Comparison of ENCODE assay signal across 9 cellular contexts in genomic region chr9:17005085-17005484, GRCh38.
DNase-seq lines count a peak whose midpoint lies in the region; ATAC-seq and TF ChIP-seq lines count a peak whose summit lies in the region.
"Had no signal": no experiment of that assay in that cellular context is flagged by ENCODE, and none has a peak within 500 bp of the region (broad histone marks: within the 10 kb centered on the region; RNA-seq: fewer than 3 reads in every experiment).

No MANE protein-coding gene starts in this region.

- intact Hi-C loops in left colon (cut with DNase I, micrococcal nuclease) = no loop called here
- intact Hi-C loops in vagina (cut with DNase I) = no loop called here

- TF ChIP-seq CTCF in brain microvascular endothelial cell (IDR thresholded peaks at IDR 0.05; ENCODE audit: low read depth, low read length, missing control alignments) (no peak), vagina (IDR thresholded peaks at IDR 0.05) (no peak)

- no peaks in the 10 kb centered on the region for H3K27me3 ChIP-seq in brain microvascular endothelial cell (replicated peaks)
- no peaks in the 10 kb centered on the region for H3K27me3 ChIP-seq in vagina

- peak overlapping the region; percentile 34 for H3K4me3 ChIP-seq in brain microvascular endothelial cell (ENCODE audit: low read depth, low read length)
- H3K4me3 ChIP-seq in vagina = peak overlapping the region in 1 of 2 donors; percentile 16

- DNase-seq in NCI-H510A treated with DMSO at 0.1 percent for 48 hours (lab: John Stamatoyannopoulos, UW) = peak; percentile 1
- DNase-seq in NCI-H510A (lab: John Stamatoyannopoulos, UW) = no peak
- peak; percentile 72 for DNase-seq in brain microvascular endothelial cell
- DNase-seq in left colon = peak; percentile 44 to 58
- DNase-seq in vagina (ENCODE audit: extremely low spot score in 2 of 2) = no peak
- no peak for DNase-seq in activated CD4-positive, alpha-beta T cell treated with anti-CD3 and anti-CD28 coated beads for 48 hours
- DNase-seq: activated T-cell treated with anti-CD3 and anti-CD28 coated beads, Interleukin-2, amount 50 U/mL, for 24 hours had no signal

- H3K27ac ChIP-seq in brain microvascular endothelial cell (peak overlapping the region; percentile 38), vagina (peak overlapping the region; percentile 33)

- in situ Hi-C loops in brain microvascular endothelial cell (cut with HindIII; ENCODE audit: low pct_ligation_motif_present, low sequenced_read_pairs) = no loop called here

- peak; percentile 97 for ATAC-seq in left colon
- ATAC-seq in SK-N-SH treated with all-trans-retinoic acid at 6 μM for 48 hours = no peak
- no peak for ATAC-seq in GM21619 (IDR thresholded peaks at IDR 0.05; ENCODE audit: unreplicated experiment)

- no peak for TF ChIP-seq POLR2A in vagina (IDR thresholded peaks at IDR 0.05)

- H3K36me3 ChIP-seq in brain microvascular endothelial cell (replicated peaks) (no peaks in the 10 kb centered on the region), vagina (no peaks in the 10 kb centered on the region)

- H3K4me1 ChIP-seq in vagina = no peaks in the 10 kb centered on the region

- no peaks in the 10 kb centered on the region for H3K9me3 ChIP-seq in vagina

TF ChIP-seq in SK-N-SH treated with all-trans-retinoic acid at 6 μM for 48 hours, 23 proteins besides CTCF, POLR2A, EP300 and RAD21:
- TF ChIP-seq PPARA (CRISPR knock-in tag; IDR thresholded peaks at IDR 0.05; ENCODE audit: borderline replicate concordance) (no peak), CREB5 (CRISPR knock-in tag; IDR thresholded peaks at IDR 0.05; ENCODE audit: low read depth) (no peak), ISL1 (CRISPR knock-in tag; IDR thresholded peaks at IDR 0.05) (no peak), ZFP30 (CRISPR knock-in tag; IDR thresholded peaks at IDR 0.05) (no peak), ZNF565 (CRISPR knock-in tag; conservative IDR thresholded peaks at IDR 0.05; ENCODE audit: low read depth) (no peak), POU6F1 (CRISPR knock-in tag; IDR thresholded peaks at IDR 0.05; ENCODE audit: borderline replicate concordance, low read depth) (no peak), TCF4 (CRISPR knock-in tag; IDR thresholded peaks at IDR 0.05; ENCODE audit: borderline replicate concordance) (no peak), CSDC2 (CRISPR knock-in tag; IDR thresholded peaks at IDR 0.05) (no peak), ZNF8 (CRISPR knock-in tag; IDR thresholded peaks at IDR 0.05) (no peak), RARB (CRISPR knock-in tag; IDR thresholded peaks at IDR 0.05) (no peak), ZC3H10 (CRISPR knock-in tag; IDR thresholded peaks at IDR 0.05) (no peak), ARNTL (CRISPR knock-in tag; IDR thresholded peaks at IDR 0.05; ENCODE audit: borderline replicate concordance, low read depth) (no peak), TOX (CRISPR knock-in tag; IDR thresholded peaks at IDR 0.05; ENCODE audit: borderline replicate concordance) (no peak), BACH2 (CRISPR knock-in tag; IDR thresholded peaks at IDR 0.05; ENCODE audit: borderline replicate concordance) (no peak), PATZ1 (CRISPR knock-in tag; IDR thresholded peaks at IDR 0.05; ENCODE audit: borderline replicate concordance) (no peak), TSHZ2 (CRISPR knock-in tag; IDR thresholded peaks at IDR 0.05) (no peak), CSRNP3 (CRISPR knock-in tag; IDR thresholded peaks at IDR 0.05) (no peak), ZFP3 (CRISPR knock-in tag; IDR thresholded peaks at IDR 0.05) (no peak), OSR1 (CRISPR knock-in tag; IDR thresholded peaks at IDR 0.05) (no peak), ZNF70 (CRISPR knock-in tag; IDR thresholded peaks at IDR 0.05) (no peak)

Comparison
In these comparisons a context has a peak if more than half of its experiments do, and no peak if none do; other contexts are left out.
1. DNase-seq: peak in NCI-H510A treated with DMSO at 0.1 percent for 48 hours (single experiment), brain microvascular endothelial cell (single experiment) and left colon (2 of 2); none in NCI-H510A (single experiment), vagina (0 of 2) and activated CD4-positive, alpha-beta T cell treated with anti-CD3 and anti-CD28 coated beads for 48 hours (single experiment).